Comparison of ENCODE assay signal across 9 cellular contexts in genomic region chr10:43607199-43607573, GRCh38. TPM values are rescaled to one million over a fixed set of nuclear protein-coding genes. Genes with fewer than 3 reads are reported as not detected.
DNase-seq lines count a peak whose midpoint lies in the region; ATAC-seq and TF ChIP-seq lines count a peak whose summit lies in the region.
"Had no signal": no experiment of that assay in that cellular context is flagged by ENCODE, and none has a peak within 500 bp of the region (broad histone marks: within the 10 kb centered on the region; RNA-seq: fewer than 3 reads in every experiment).

No MANE protein-coding gene starts in this region.

- peak overlapping the region; percentile 71 for H2AK9ac ChIP-seq in IMR-90 (replicated peaks; ENCODE audit: low read depth, low read length, poor library complexity)

- no peak overlapping the region for H2BK120ac ChIP-seq in IMR-90 (ENCODE audit: low read depth, low read length)

- H4K5ac ChIP-seq in IMR-90 (ENCODE audit: low read depth, low read length): no peak overlapping the region

- WGBS in IMR-90 (ENCODE audit: extremely low coverage in 2 of 2, insufficient read length in 1 of 2), 2 experiments: 91% methylated on average over 8 of the region's 10 CpGs; no CpG with 5 or more reads in 1 of the 2 experiments

- 0 out of 2 replicates have a peak overlapping the region, but pooled peaks have one; percentile 40 for H3K14ac ChIP-seq in IMR-90 (replicated peaks; ENCODE audit: low read depth, low read length)

- no peak overlapping the region for H3K56ac ChIP-seq in IMR-90 (ENCODE audit: extremely low read depth, insufficient read depth, low read length)

- peak overlapping the region; percentile 99 for H2AFZ ChIP-seq in IMR-90 (replicated peaks; ENCODE audit: low read length, poor library complexity)

- H3K18ac ChIP-seq in IMR-90 (ENCODE audit: low read depth, low read length): no peak overlapping the region

- H3K36me3 ChIP-seq in IMR-90 (ENCODE audit: control insufficient read depth, insufficient read depth, low read length): peaks cover 1% of the 10 kb centered on the region; the same call in 1 of the 2 replicates

- peaks cover 11 to 30% (median 23%) of the 10 kb centered on the region in 3 donors for H3K4me1 Mint-ChIP-seq in naive B cell

- H4K91ac ChIP-seq in IMR-90 (ENCODE audit: insufficient read depth, low read depth, low read length): no peak overlapping the region

- H3K4me3 Mint-ChIP-seq in naive B cell: peak overlapping the region; percentile 82 to 93 (median 88)

- TF ChIP-seq RAD21 in IMR-90 (IDR thresholded peaks at IDR 0.05; ENCODE audit: low read length): no peak

- peaks cover 7% of the 10 kb centered on the region for H3K27me3 ChIP-seq in AG04450 (ENCODE audit: control insufficient read depth, insufficient read depth, low read length)
- 0 out of 2 replicates have a peak, but pooled peaks cover 3% of the 10 kb centered on the region for H3K27me3 ChIP-seq in IMR-90 (ENCODE audit: control insufficient read depth, insufficient read depth, low read length)

- DNase-seq in AG04450 (ENCODE audit: low read depth, low spot score) (no peak), IMR-90 (no peak), cardiac fibroblast (ENCODE audit: low read depth in 2 of 2) (no peak), naive B cell (no peak), glomerular visceral epithelial cell (ENCODE audit: extremely low spot score) (no peak), HT-29 (ENCODE audit: low spot score) (no peak)
- DNase-seq: activated CD8-positive, alpha-beta memory T cell treated with anti-CD3 and anti-CD28 coated beads, Interleukin-2, amount 50 U/mL, for 4 hours had no signal

- in situ Hi-C loops in IMR-90 (cut with MboI; ENCODE audit: low sequenced_read_pairs): no loop called here

- no peak overlapping the region for H2AK5ac ChIP-seq in IMR-90 (ENCODE audit: low read depth, low read length)

- no peak overlapping the region for H2BK20ac ChIP-seq in IMR-90 (ENCODE audit: low read depth, low read length)

- POLR2A ChIA-PET in AG04450 (lab: Yijun Ruan, JAX): no interaction called here
- POLR2A ChIA-PET in IMR-90 (lab: Charles Lee; ENCODE audit: unreplicated experiment): no interaction called here

- H3K27me3 Mint-ChIP-seq in naive B cell: peaks cover 0 to 3% (median 2%) of the 10 kb centered on the region in 3 donors

- dilution Hi-C loops in IMR-90 (cut with HindIII; ENCODE audit: low sequenced_read_pairs, unreplicated experiment): no loop called here

- H3K9me3 Mint-ChIP-seq in naive B cell: peaks cover 0 to 4% (median 0%) of the 10 kb centered on the region in 7 donors

- peaks cover 26 to 31% of the 10 kb centered on the region in 2 donors for H3K36me3 Mint-ChIP-seq in naive B cell

- H3K23ac ChIP-seq in IMR-90 (ENCODE audit: low read depth, low read length): no peak overlapping the region

- H4K20me1 ChIP-seq in IMR-90 (ENCODE audit: insufficient read depth, low read length): no peaks in the 10 kb centered on the region

- ATAC-seq in IMR-90 (ENCODE audit: low read depth): no peak
- no peak for ATAC-seq in naive B cell (ENCODE audit: low read depth in 2 of 2)
- ATAC-seq in HG03469 (IDR thresholded peaks at IDR 0.05; ENCODE audit: unreplicated experiment): no peak
- no peak for ATAC-seq in HG02571 (IDR thresholded peaks at IDR 0.05; ENCODE audit: unreplicated experiment)

- no TSS peak for BruUV-seq in IMR-90 (replicated peaks; lab: Mats Ljungman, UMichigan)

- no peak for TF ChIP-seq POLR2A in IMR-90 (IDR thresholded peaks at IDR 0.05; ENCODE audit: low read depth, low read length)

- CTCF ChIA-PET in AG04450 (lab: Charles Lee) (no interaction called here), IMR-90 (lab: Yijun Ruan, JAX) (no interaction called here)

- TF ChIP-seq CTCF in AG04450 (IDR thresholded peaks at IDR 0.05; ENCODE audit: low read depth, low read length): no peak
- TF ChIP-seq CTCF in IMR-90 (conservative IDR thresholded peaks at IDR 0.05; ENCODE audit: low read depth, low read length): no peak
- no peak for TF ChIP-seq CTCF in cardiac fibroblast (IDR thresholded peaks at IDR 0.05; ENCODE audit: low read depth, low read length)

- H3K9me3 ChIP-seq in AG04450 (ENCODE audit: control insufficient read depth, insufficient read depth, low read length) (peaks cover under 1% of the 10 kb centered on the region; the same call in 1 of the 2 replicates), IMR-90 (ENCODE audit: control insufficient read depth, insufficient read depth, low read length) (no peaks in the 10 kb centered on the region)

- no peak overlapping the region for H3K9ac ChIP-seq in IMR-90 (ENCODE audit: low read depth, low read length)

- peaks cover 3% of the 10 kb centered on the region for H3K9me1 ChIP-seq in IMR-90 (ENCODE audit: insufficient read depth, low read length)

- 0 out of 4 replicates have a peak, but pooled peaks cover 0 to 3% of the 10 kb centered on the region in 2 experiments for H3K79me1 ChIP-seq in IMR-90 (ENCODE audit: low read depth in 1 of 2, low read length in 2 of 2)

- H3K4me2 ChIP-seq in IMR-90 (ENCODE audit: low read depth, low read length): peak overlapping the region; percentile 81

- H3K27ac Mint-ChIP-seq in naive B cell: peak overlapping the region in 5 of 6 donors; percentile 20 to 82 (median 40)

- H3K27ac ChIP-seq in AG04450 (ENCODE audit: low read depth, low read length) (no peak overlapping the region), IMR-90 (ENCODE audit: insufficient read depth, low read length) (no peak overlapping the region)

- H3K4me1 ChIP-seq in IMR-90 (ENCODE audit: control insufficient read depth, insufficient read depth, low read length): peaks cover 2% of the 10 kb centered on the region; the same call in 1 of the 2 replicates

- no peak overlapping the region for H2BK15ac ChIP-seq in IMR-90 (ENCODE audit: low read depth, low read length)

- intact Hi-C loops in IMR-90 (cut with micrococcal nuclease): no loop called here

- H2BK5ac ChIP-seq in IMR-90 (ENCODE audit: low read depth, low read length, poor library complexity, severe bottlenecking): no peak overlapping the region

- no peak overlapping the region for H3K4ac ChIP-seq in IMR-90 (ENCODE audit: low read depth, low read length)

- peak overlapping the region; percentile 79 for H3K4me3 ChIP-seq in AG04450 (ENCODE audit: low read depth, low read length)
- H3K4me3 ChIP-seq in IMR-90 (ENCODE audit: insufficient read depth, low read depth, low read length): no peak overlapping the region
- H3K4me3 ChIP-seq in cardiac fibroblast (replicated peaks in 1 of 2; ENCODE audit: low read depth in 2 of 2, low read length in 2 of 2): peak overlapping the region; percentile 72 to 78

- peak overlapping the region; percentile 52 to 86; a peak in 3 of 4 replicates for H4K8ac ChIP-seq in IMR-90 (ENCODE audit: low read depth in 2 of 2, low read length in 2 of 2)

TF ChIP-seq in IMR-90, 13 proteins besides CTCF, POLR2A, EP300 and RAD21:
- TF ChIP-seq MAFK (IDR thresholded peaks at IDR 0.05; ENCODE audit: low read depth, low read length): no peak
- TF ChIP-seq BHLHE40 (IDR thresholded peaks at IDR 0.05; ENCODE audit: low read depth, low read length): no peak
- TF ChIP-seq RCOR1 (IDR thresholded peaks at IDR 0.05; ENCODE audit: insufficient replicate concordance, low read length): no peak
- TF ChIP-seq MXI1 (IDR thresholded peaks at IDR 0.05; ENCODE audit: borderline replicate concordance, low read depth, low read length): no peak

RNA-seq across cellular contexts. Expression of gene ZNF485, which starts 0.9 kb away (rescaled TPM):
- 0.76 and 1.2 TPM in 2 replicates for polyA plus RNA-seq in AG04450 (2011; rRNA removed)
- 1.2 and 1.8 TPM in 2 replicates for polyA minus RNA-seq in AG04450 (2011; rRNA and poly(A)+ RNA removed)
- total RNA-seq in IMR-90 (2012; rRNA removed): 2.2 and 3.1 TPM in 2 replicates
- 1.0 and 1.3 TPM in 2 replicates for polyA plus RNA-seq in IMR-90 (2012; rRNA removed)
- polyA plus RNA-seq in IMR-90 (2012; cell fraction: cytosol; rRNA removed): 0.29 and 0.76 TPM in 2 replicates
- polyA plus RNA-seq in IMR-90 (2012; cell fraction: nucleus; rRNA removed; ENCODE audit: low replicate concordance): 1.3 and 2.7 TPM in 2 replicates
- 1 to 10 TPM; 3.7 to 9.4 (median 7.4) TPM for polyA plus RNA-seq in naive B cell (ENCODE audit: low read depth in 6 of 6)
- total RNA-seq in HT-29 (2014; rRNA removed; shearing (Covaris generic)): 1.7 and 7.3 TPM in 2 replicates

RNA-seq across cellular contexts. Expression of gene ZNF239, which starts 32.8 kb away (rescaled TPM):
- polyA plus RNA-seq in AG04450 (2011; rRNA removed) (6.4 and 6.9 TPM in 2 replicates), IMR-90 (2012; rRNA removed) (6.4 and 7.4 TPM in 2 replicates), naive B cell (ENCODE audit: low read depth in 6 of 6) (10 to 100 TPM in 1 of 6 donors, 1 to 10 TPM in 5; 1.9 to 14.1 (median 3.0) TPM)
- 5.8 and 6.9 TPM in 2 replicates for polyA minus RNA-seq in AG04450 (2011; rRNA and poly(A)+ RNA removed)
- total RNA-seq in IMR-90 (2012; rRNA removed): 10.8 and 12.7 TPM in 2 replicates
- polyA plus RNA-seq in IMR-90 (2012; cell fraction: cytosol; rRNA removed): 1.2 and 1.5 TPM in 2 replicates
- polyA plus RNA-seq in IMR-90 (2012; cell fraction: nucleus; rRNA removed; ENCODE audit: low replicate concordance): 7.2 and 19.6 TPM in 2 replicates
- total RNA-seq in HT-29 (2014; rRNA removed; shearing (Covaris generic)): 10.9 and 12.8 TPM in 2 replicates

RNA-seq across cellular contexts. Expression of gene ZNF32, which starts 41.5 kb away (rescaled TPM):
- polyA plus RNA-seq in AG04450 (2011; rRNA removed) (53.5 and 57.7 TPM in 2 replicates), IMR-90 (2012; rRNA removed) (26.4 and 30.1 TPM in 2 replicates), naive B cell (ENCODE audit: low read depth in 6 of 6) (100 to 1,000 TPM in 1 of 6 donors, 10 to 100 TPM in 5; 68.9 to 135 (median 83.1) TPM)
- 15.5 and 17.8 TPM in 2 replicates for polyA minus RNA-seq in AG04450 (2011; rRNA and poly(A)+ RNA removed)
- 21.4 and 31.2 TPM in 2 replicates for total RNA-seq in IMR-90 (2012; rRNA removed)
- 9.1 and 20.2 TPM in 2 replicates for polyA plus RNA-seq in IMR-90 (2012; cell fraction: cytosol; rRNA removed)
- 5.8 and 34.8 TPM in 2 replicates for polyA plus RNA-seq in IMR-90 (2012; cell fraction: nucleus; rRNA removed; ENCODE audit: low replicate concordance)
- total RNA-seq in HT-29 (2014; rRNA removed; shearing (Covaris generic)): 7.0 and 7.8 TPM in 2 replicates
